Comparison of ENCODE assay signal across 25 cellular contexts in genomic region chr4:71460368-71460767, GRCh38.
A peak's percentile ranks its signal among the peaks of the same experiment; 100 is the strongest.
DNase-seq lines count a peak whose midpoint lies in the region; ATAC-seq and TF ChIP-seq lines count a peak whose summit lies in the region.
"Had no signal": no experiment of that assay in that cellular context is flagged by ENCODE, and none has a peak within 500 bp of the region (broad histone marks: within the 10 kb centered on the region; RNA-seq: fewer than 3 reads in every experiment).

No MANE protein-coding gene starts in this region.

- H3K9me3 Mint-ChIP-seq in H9 (no peaks in the 10 kb centered on the region), progenitor cell of endocrine pancreas (ENCODE audit: low read depth) (no peaks in the 10 kb centered on the region)
- H3K9me3 Mint-ChIP-seq: activated CD4-positive, alpha-beta T cell treated with anti-CD3 and anti-CD28 coated beads, Interleukin-2, amount 10 ng/mL, durations not matched to agents 7 days and 5 days; neural crest cell had no signal

- H3K27me3 Mint-ChIP-seq in H9 (ENCODE audit: low read depth) (no peaks in the 10 kb centered on the region), progenitor cell of endocrine pancreas (no peaks in the 10 kb centered on the region)
- H3K27me3 Mint-ChIP-seq: activated CD4-positive, alpha-beta T cell treated with anti-CD3 and anti-CD28 coated beads, Interleukin-2, amount 10 ng/mL, durations not matched to agents 7 days and 5 days; CD4-positive, alpha-beta memory T cell had no signal

- no peak overlapping the region for H3K27ac ChIP-seq in H9 (ENCODE audit: insufficient read length, low read depth, low read length)
- H3K27ac ChIP-seq: dorsolateral prefrontal cortex, stomach, tibial artery had no signal

- no peaks in the 10 kb centered on the region for H3K36me3 ChIP-seq in MG63
- H3K36me3 ChIP-seq: stomach, tibial artery had no signal

- no peak overlapping the region for H3K4me3 Mint-ChIP-seq in H9
- H3K4me3 Mint-ChIP-seq in progenitor cell of endocrine pancreas (ENCODE audit: low read depth): no peak overlapping the region
- H3K4me3 Mint-ChIP-seq: activated CD4-positive, alpha-beta T cell treated with anti-CD3 and anti-CD28 coated beads, Interleukin-2, amount 10 ng/mL, durations not matched to agents 7 days and 5 days; CD4-positive, alpha-beta memory T cell; neural crest cell had no signal

- ATAC-seq in GM18502 (IDR thresholded peaks at IDR 0.05; ENCODE audit: poor library complexity, unreplicated experiment): no peak
- ATAC-seq: SK-N-SH treated with all-trans-retinoic acid at 6 μM for 48 hours had no signal

- H3K4me1 Mint-ChIP-seq in H9 (peaks cover 4% of the 10 kb centered on the region in 2 experiments; a peak in 2 of 4 replicates), progenitor cell of endocrine pancreas (ENCODE audit: low read depth) (no peaks in the 10 kb centered on the region)
- H3K4me1 Mint-ChIP-seq: activated CD4-positive, alpha-beta T cell treated with anti-CD3 and anti-CD28 coated beads, Interleukin-2, amount 10 ng/mL, durations not matched to agents 7 days and 5 days; CD4-positive, alpha-beta memory T cell had no signal

- H3K9me3 ChIP-seq in H9 (ENCODE audit: control insufficient read depth, low read depth, low read length): no peaks in the 10 kb centered on the region
- 0 out of 2 replicates have a peak, but pooled peaks cover 2% of the 10 kb centered on the region for H3K9me3 ChIP-seq in MG63
- H3K9me3 ChIP-seq: stomach, tibial artery had no signal

- DNase-seq in H9 (no peak), MG63 (peak; percentile 0), astrocyte of the spinal cord (ENCODE audit: low read depth, low spot score) (peak; percentile 23), progenitor cell of endocrine pancreas (ENCODE audit: low spot score, unreplicated experiment) (no peak), COLO668 (lab: John Stamatoyannopoulos, UW; ENCODE audit: unreplicated experiment) (no peak), amniotic stem cell (lab: John Stamatoyannopoulos, UW) (no peak)
- DNase-seq: activated CD4-positive, alpha-beta T cell treated with anti-CD3 and anti-CD28 coated beads, Interleukin-2, amount 10 ng/mL, durations not matched to agents 7 days and 5 days; activated naive CD4-positive, alpha-beta T cell treated with anti-CD3 and anti-CD28 coated beads, Interleukin-2, amount 50 U/mL, for 16 hours; anterior cingulate cortex; caudate nucleus; CD4-positive, alpha-beta memory T cell; DMS53; dorsolateral prefrontal cortex; GF-D8; GOT3; KBM-7; NCI-H146; RPMI8226; stimulated activated CD8-positive, alpha-beta memory T cell treated with anti-CD3 and anti-CD28 coated beads, Interleukin-4, amount 100 ng/mL, for 48 hours; stomach; T-helper 2 cell; tibial artery had no signal

- H3K23me2 ChIP-seq in H9 (ENCODE audit: insufficient read length, low read depth, low read length, poor library complexity, severe bottlenecking): no peaks in the 10 kb centered on the region

- TF ChIP-seq CTCF in H9 (conservative IDR thresholded peaks at IDR 0.05): no peak
- TF ChIP-seq CTCF in astrocyte of the spinal cord (IDR thresholded peaks at IDR 0.05; ENCODE audit: low read depth, low read length): no peak
- TF ChIP-seq CTCF in progenitor cell of endocrine pancreas (IDR thresholded peaks at IDR 0.05; ENCODE audit: unreplicated experiment): no peak

- no peak overlapping the region for H2AK5ac ChIP-seq in H9 (ENCODE audit: insufficient read length, low read length)

- in situ Hi-C loops in astrocyte of the spinal cord (cut with HindIII; ENCODE audit: low sequenced_read_pairs): no loop called here

- H3K9ac ChIP-seq in H9 (ENCODE audit: extremely low read depth, insufficient read length, low read length): no peak overlapping the region

- no peaks in the 10 kb centered on the region for H4K20me1 ChIP-seq in H9 (ENCODE audit: control insufficient read depth, insufficient read depth, insufficient read length)

- no peak overlapping the region for H3K4ac ChIP-seq in H9 (ENCODE audit: low read depth, low read length)

- no peaks in the 10 kb centered on the region for H3K4me1 ChIP-seq in H9 (ENCODE audit: insufficient read depth, low read length)
- H3K4me1 ChIP-seq: stomach, tibial artery had no signal

- no peaks in the 10 kb centered on the region for H3K27me3 ChIP-seq in H9 (ENCODE audit: insufficient read depth, low read length)
- H3K27me3 ChIP-seq in MG63: no peaks in the 10 kb centered on the region
- H3K27me3 ChIP-seq: dorsolateral prefrontal cortex, stomach, tibial artery had no signal

- no peak overlapping the region for H3K4me2 ChIP-seq in H9 (ENCODE audit: insufficient read depth, insufficient read length, low read length)

- H4K8ac ChIP-seq in H9 (replicated peaks; ENCODE audit: insufficient read length, low read depth, low read length): no peak overlapping the region

- H4K5ac ChIP-seq in H9 (ENCODE audit: insufficient read length, low read depth, low read length): no peak overlapping the region

- H3K4me3 ChIP-seq in MG63 (no peak overlapping the region), astrocyte of the spinal cord (ENCODE audit: low read depth, low read length) (no peak overlapping the region)
- H3K4me3 ChIP-seq: dorsolateral prefrontal cortex, stomach, tibial artery had no signal

- H2BK5ac ChIP-seq in H9 (ENCODE audit: insufficient read length, low read length): no peak overlapping the region

- H2BK15ac ChIP-seq in H9 (ENCODE audit: low read depth, low read length): no peak overlapping the region

- H3T11ph ChIP-seq in H9 (ENCODE audit: low read length): no peak overlapping the region

- H3K79me1 ChIP-seq in H9 (ENCODE audit: insufficient read depth, low read depth, low read length, poor library complexity, severe bottlenecking): no peaks in the 10 kb centered on the region

- peak overlapping the region; percentile 40 for H2AFZ ChIP-seq in H9 (ENCODE audit: low read length)

- H2BK12ac ChIP-seq in H9 (ENCODE audit: insufficient read length, low read depth, low read length): no peak overlapping the region

- no CpG with 5 or more reads among the region's 4 CpGs for WGBS in H9 (ENCODE audit: extremely low coverage, insufficient read length, low lambda C conversion rate)

- H2BK120ac ChIP-seq in H9 (ENCODE audit: low read depth, low read length, poor library complexity, severe bottlenecking): no peak overlapping the region

- H3K23ac ChIP-seq in H9 (ENCODE audit: insufficient read length, low read depth, low read length): no peak overlapping the region

- no peak overlapping the region for H4K91ac ChIP-seq in H9 (ENCODE audit: insufficient read length, low read depth, low read length)

- no peak overlapping the region for H2BK20ac ChIP-seq in H9 (ENCODE audit: low read depth, low read length, poor library complexity, severe bottlenecking)

- no peaks in the 10 kb centered on the region for H3K79me2 ChIP-seq in H9 (ENCODE audit: insufficient read depth, low read length)

- H3K27ac Mint-ChIP-seq in H9 (no peak overlapping the region), progenitor cell of endocrine pancreas (peak overlapping the region; percentile 55)
- H3K27ac Mint-ChIP-seq: activated CD4-positive, alpha-beta T cell treated with anti-CD3 and anti-CD28 coated beads, Interleukin-2, amount 10 ng/mL, durations not matched to agents 7 days and 5 days; CD4-positive, alpha-beta memory T cell had no signal

- no peaks in the 10 kb centered on the region for H3K36me3 Mint-ChIP-seq in H9 (ENCODE audit: insufficient read depth in 1 of 3, low read depth in 3 of 3)
- H3K36me3 Mint-ChIP-seq in progenitor cell of endocrine pancreas (ENCODE audit: insufficient read depth): peaks cover 34% of the 10 kb centered on the region
- H3K36me3 Mint-ChIP-seq: CD4-positive, alpha-beta memory T cell had no signal

- H3K14ac ChIP-seq in H9 (ENCODE audit: insufficient read depth, low read length): no peak overlapping the region

- H3K18ac ChIP-seq in H9 (ENCODE audit: insufficient read length, low read depth, low read length): no peak overlapping the region

- H3K56ac ChIP-seq in H9 (ENCODE audit: insufficient read length, low read depth, low read length): no peak overlapping the region

Comparison
In these comparisons a context has a peak if more than half of its experiments do, and no peak if none do; other contexts are left out.
1. DNase-seq: peak in MG63 (single experiment) and astrocyte of the spinal cord (single experiment); none in H9 (single experiment), progenitor cell of endocrine pancreas (single experiment), COLO668 (single experiment) and amniotic stem cell (single experiment).